25 cellular contexts compared by ENCODE assay signal in genomic region chr12:16674885-16675284, GRCh38.
"Had no signal": no experiment of that assay in that cellular context is flagged by ENCODE, and none has a peak within 500 bp of the region (broad histone marks: within the 10 kb centered on the region; RNA-seq: fewer than 3 reads in every experiment).

No MANE protein-coding gene starts in this region.

- DNase-seq: activated B cell treated with CpG ODN at 0.5 μM for 24 hours; activated CD4-positive, alpha-beta memory T cell treated with anti-CD3 and anti-CD28 coated beads for 36 hours; activated CD4-positive, alpha-beta T cell treated with anti-CD3 and anti-CD28 coated beads for 1 hour; activated CD4-positive, alpha-beta T cell treated with anti-CD3 and anti-CD28 coated beads, Interleukin-2, amount 10 ng/mL, durations not matched to agents 24 days and 14 days; activated CD8-positive, alpha-beta memory T cell treated with anti-CD3 and anti-CD28 coated beads for 24 hours; activated gamma-delta T cell treated with Interleukin-2 at 50 U/mL for 16 hours; activated naive CD4-positive, alpha-beta T cell treated with anti-CD3 and anti-CD28 coated beads, Interleukin-2, amount 10 ng/mL, durations not matched to agents 7 days and 5 days; activated naive CD8-positive, alpha-beta T cell treated with anti-CD3 and anti-CD28 coated beads for 36 hours; activated T-cell treated with anti-CD3 and anti-CD28 coated beads for 4 hours; activated T-cell treated with anti-CD3 and anti-CD28 coated beads, Interleukin-2, amount 50 U/mL, for 72 hours; caudate nucleus; Karpas-422; NCI-H1048; NCI-H146; NCI-H187 treated with DMSO at 0.1 percent for 48 hours; NCI-H2081 treated with DMSO at 0.1 percent for 48 hours; NCI-H446; PC-3; SHP77 treated with DMSO at 0.1 percent for 48 hours; T-cell; T-helper 2 cell; T1000 had no signal

- H3K4me3 Mint-ChIP-seq: activated B cell treated with CpG ODN at 0.5 μM for 24 hours; activated CD4-positive, alpha-beta memory T cell treated with anti-CD3 and anti-CD28 coated beads for 36 hours; activated CD4-positive, alpha-beta T cell treated with anti-CD3 and anti-CD28 coated beads, Interleukin-2, amount 10 ng/mL, durations not matched to agents 24 days and 14 days; activated naive CD4-positive, alpha-beta T cell treated with anti-CD3 and anti-CD28 coated beads, Interleukin-2, amount 10 ng/mL, durations not matched to agents 7 days and 5 days; activated naive CD8-positive, alpha-beta T cell treated with anti-CD3 and anti-CD28 coated beads for 36 hours; activated T-cell treated with anti-CD3 and anti-CD28 coated beads, Interleukin-2, amount 50 U/mL, for 72 hours; T-cell had no signal

- ATAC-seq: activated T-cell treated with anti-CD3 and anti-CD28 coated beads, Interleukin-2, amount 50 U/mL, for 72 hours; PC-3; T-cell had no signal

- H3K36me3 ChIP-seq: breast epithelium had no signal

- H3K36me3 Mint-ChIP-seq: activated CD4-positive, alpha-beta memory T cell treated with anti-CD3 and anti-CD28 coated beads for 36 hours; activated naive CD4-positive, alpha-beta T cell treated with anti-CD3 and anti-CD28 coated beads, Interleukin-2, amount 10 ng/mL, durations not matched to agents 7 days and 5 days; activated naive CD8-positive, alpha-beta T cell treated with anti-CD3 and anti-CD28 coated beads for 36 hours; T-cell had no signal

- H3K9me3 ChIP-seq: breast epithelium had no signal

- H3K4me1 ChIP-seq: breast epithelium had no signal

- H3K27me3 Mint-ChIP-seq: activated B cell treated with CpG ODN at 0.5 μM for 24 hours; activated CD4-positive, alpha-beta memory T cell treated with anti-CD3 and anti-CD28 coated beads for 36 hours; activated CD4-positive, alpha-beta T cell treated with anti-CD3 and anti-CD28 coated beads, Interleukin-2, amount 10 ng/mL, durations not matched to agents 24 days and 14 days; activated naive CD4-positive, alpha-beta T cell treated with anti-CD3 and anti-CD28 coated beads, Interleukin-2, amount 10 ng/mL, durations not matched to agents 7 days and 5 days; activated naive CD8-positive, alpha-beta T cell treated with anti-CD3 and anti-CD28 coated beads for 36 hours; T-cell had no signal

- H3K4me1 Mint-ChIP-seq: activated B cell treated with CpG ODN at 0.5 μM for 24 hours; activated CD4-positive, alpha-beta T cell treated with anti-CD3 and anti-CD28 coated beads, Interleukin-2, amount 10 ng/mL, durations not matched to agents 24 days and 14 days; activated naive CD4-positive, alpha-beta T cell treated with anti-CD3 and anti-CD28 coated beads, Interleukin-2, amount 10 ng/mL, durations not matched to agents 7 days and 5 days; activated naive CD8-positive, alpha-beta T cell treated with anti-CD3 and anti-CD28 coated beads for 36 hours; T-cell had no signal

- H3K4me3 ChIP-seq: breast epithelium had no signal

- H3K27ac ChIP-seq: breast epithelium had no signal

- FAIRE-seq: TTC549 had no signal

- H3K27me3 ChIP-seq: breast epithelium had no signal

- H3K27ac Mint-ChIP-seq: activated B cell treated with CpG ODN at 0.5 μM for 24 hours; activated CD4-positive, alpha-beta memory T cell treated with anti-CD3 and anti-CD28 coated beads for 36 hours; activated CD4-positive, alpha-beta T cell treated with anti-CD3 and anti-CD28 coated beads, Interleukin-2, amount 10 ng/mL, durations not matched to agents 24 days and 14 days; activated naive CD4-positive, alpha-beta T cell treated with anti-CD3 and anti-CD28 coated beads, Interleukin-2, amount 10 ng/mL, durations not matched to agents 7 days and 5 days; activated naive CD8-positive, alpha-beta T cell treated with anti-CD3 and anti-CD28 coated beads for 36 hours; activated T-cell treated with anti-CD3 and anti-CD28 coated beads, Interleukin-2, amount 50 U/mL, for 72 hours; activated T-helper 2 cell treated with anti-CD3 and anti-CD28 coated beads, Interferon-gamma antibody, Interleukin-2, Interleukin-4, amounts not matched to agents 10 μg/mL and 5 μg/mL and 100 μg/mL, durations not matched to agents 14 hours and 24 hours and 36 hours; T-cell had no signal

- H3K9me3 Mint-ChIP-seq: activated CD4-positive, alpha-beta T cell treated with anti-CD3 and anti-CD28 coated beads, Interleukin-2, amount 10 ng/mL, durations not matched to agents 24 days and 14 days had no signal
